17 cellular contexts compared by ENCODE assay signal in genomic region chr12:97960225-97960624, GRCh38.
"Had no signal": no experiment of that assay in that cellular context is flagged by ENCODE, and none has a peak within 500 bp of the region (broad histone marks: within the 10 kb centered on the region; RNA-seq: fewer than 3 reads in every experiment).

No MANE protein-coding gene starts in this region.

- H3K36me3 Mint-ChIP-seq: activated naive CD4-positive, alpha-beta T cell treated with anti-CD3 and anti-CD28 coated beads, Interleukin-2, amount 50 U/mL, for 24 hours had no signal

- H3K27me3 Mint-ChIP-seq: activated CD4-positive, alpha-beta T cell treated with anti-CD3 and anti-CD28 coated beads for 36 hours; activated CD8-positive, alpha-beta T cell treated with anti-CD3 and anti-CD28 coated beads for 36 hours; activated naive CD4-positive, alpha-beta T cell treated with anti-CD3 and anti-CD28 coated beads, Interleukin-2, amount 50 U/mL, for 24 hours had no signal

- H3K36me3 ChIP-seq: breast epithelium had no signal

- H3K27me3 ChIP-seq: breast epithelium had no signal

- H3K9me3 ChIP-seq: SK-N-SH had no signal

- H3K4me1 ChIP-seq: breast epithelium had no signal

- DNase-seq: activated CD4-positive, alpha-beta T cell treated with anti-CD3 and anti-CD28 coated beads for 36 hours; activated CD8-positive, alpha-beta memory T cell treated with anti-CD3 and anti-CD28 coated beads, Interleukin-2, amount 50 U/mL, for 48 hours; activated naive CD4-positive, alpha-beta T cell; activated T-cell treated with anti-CD3 and anti-CD28 coated beads, Interleukin-2, amount 50 U/mL, for 1 hour; aorta; NCI-H1436 treated with DMSO at 0.1 percent for 48 hours; NCI-H774; NK-92 treated with Interleukin-12 subunit alpha and Interleukin-12 subunit beta, amount 100 ng/mL, for 24 hours; T-helper 1 cell had no signal

- H3K27ac Mint-ChIP-seq: activated CD4-positive, alpha-beta T cell treated with anti-CD3 and anti-CD28 coated beads for 36 hours; activated CD8-positive, alpha-beta T cell treated with anti-CD3 and anti-CD28 coated beads for 36 hours; activated naive CD4-positive, alpha-beta T cell treated with anti-CD3 and anti-CD28 coated beads, Interleukin-2, amount 50 U/mL, for 24 hours had no signal

- H3K9me2 ChIP-seq: SK-N-SH had no signal

- H3K4me3 ChIP-seq: breast epithelium, K562 had no signal

- FAIRE-seq: K562 had no signal

- H3K4me3 Mint-ChIP-seq: activated CD4-positive, alpha-beta T cell treated with anti-CD3 and anti-CD28 coated beads for 36 hours; activated CD8-positive, alpha-beta T cell treated with anti-CD3 and anti-CD28 coated beads for 36 hours; activated naive CD4-positive, alpha-beta T cell treated with anti-CD3 and anti-CD28 coated beads, Interleukin-2, amount 50 U/mL, for 24 hours had no signal

- ATAC-seq: activated CD4-positive, alpha-beta T cell treated with anti-CD3 and anti-CD28 coated beads for 36 hours; activated CD8-positive, alpha-beta T cell treated with anti-CD3 and anti-CD28 coated beads for 36 hours; Panc1; Right ventricle myocardium inferior had no signal

- H3K9ac ChIP-seq: SK-N-SH had no signal

- H3K4me1 Mint-ChIP-seq: activated CD4-positive, alpha-beta T cell treated with anti-CD3 and anti-CD28 coated beads for 36 hours; activated naive CD4-positive, alpha-beta T cell treated with anti-CD3 and anti-CD28 coated beads, Interleukin-2, amount 50 U/mL, for 24 hours had no signal

- H3K27ac ChIP-seq: breast epithelium, VCaP had no signal

- H3K4me2 ChIP-seq: SK-N-SH had no signal
